ENCODE assay signal across 1 cellular context in genomic region chr15:30669621-30670020, GRCh38.
A peak's percentile ranks its signal among the peaks of the same experiment; 100 is the strongest.
TF ChIP-seq lines count a peak whose summit lies in the region.

No MANE protein-coding gene starts in this region.

TF ChIP-seq in K562, 482 proteins besides CTCF, POLR2A, EP300 and RAD21:
- TF ChIP-seq NFIC (IDR thresholded peaks at IDR 0.05) = peak; percentile 59
TF ChIP-seq in K562: peak in this region for 1; not testable (repeated sequence) for 481.
